ENCODE assay signal across 1 cellular context in the genomic region with DNA sequence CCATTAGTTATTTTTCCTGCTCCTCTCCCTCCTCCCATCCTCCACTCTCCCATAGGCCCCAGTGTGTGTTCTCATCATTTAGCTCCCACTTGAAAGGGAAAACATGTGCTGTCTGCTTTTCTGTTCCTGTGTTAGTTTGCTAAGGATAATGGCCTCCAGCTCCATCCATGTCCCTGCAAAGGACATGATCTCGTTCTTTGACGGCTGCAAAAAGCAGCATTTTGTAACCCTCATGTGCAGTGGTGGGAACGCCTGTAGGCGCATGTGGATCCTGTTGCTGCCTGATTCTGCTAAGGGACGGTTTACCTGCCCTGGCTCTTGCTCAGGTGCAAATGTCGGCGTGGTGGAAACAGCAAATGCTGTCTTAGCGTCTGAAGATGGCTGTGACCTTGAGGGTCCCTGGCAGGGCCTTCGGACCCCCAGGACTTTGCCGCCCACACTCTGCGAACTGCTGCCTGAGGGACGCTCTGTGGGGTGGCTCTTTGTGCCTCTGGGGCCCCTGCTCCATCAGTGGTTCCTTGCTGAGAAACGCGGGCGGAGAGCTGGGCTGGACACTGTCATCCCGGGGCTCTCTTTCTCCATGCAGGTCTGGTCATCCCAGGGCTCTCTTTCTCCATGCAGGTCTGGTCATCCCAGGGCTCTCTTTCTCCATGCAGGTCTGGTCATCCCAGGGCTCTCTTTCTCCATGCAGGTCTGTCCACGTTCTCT.
TF ChIP-seq lines count a peak whose summit lies in the region.

No MANE protein-coding gene starts in this region.

TF ChIP-seq in HepG2, 621 proteins besides CTCF, POLR2A, EP300 and RAD21:
- TF ChIP-seq, protein P1, sequence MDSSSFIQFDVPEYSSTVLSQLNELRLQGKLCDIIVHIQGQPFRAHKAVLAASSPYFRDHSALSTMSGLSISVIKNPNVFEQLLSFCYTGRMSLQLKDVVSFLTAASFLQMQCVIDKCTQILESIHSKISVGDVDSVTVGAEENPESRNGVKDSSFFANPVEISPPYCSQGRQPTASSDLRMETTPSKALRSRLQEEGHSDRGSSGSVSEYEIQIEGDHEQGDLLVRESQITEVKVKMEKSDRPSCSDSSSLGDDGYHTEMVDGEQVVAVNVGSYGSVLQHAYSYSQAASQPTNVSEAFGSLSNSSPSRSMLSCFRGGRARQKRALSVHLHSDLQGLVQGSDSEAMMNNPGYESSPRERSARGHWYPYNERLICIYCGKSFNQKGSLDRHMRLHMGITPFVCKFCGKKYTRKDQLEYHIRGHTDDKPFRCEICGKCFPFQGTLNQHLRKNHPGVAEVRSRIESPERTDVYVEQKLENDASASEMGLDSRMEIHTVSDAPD (CRISPR knock-in tag; IDR thresholded peaks at IDR 0.05), result no peak
- TF ChIP-seq ZNF652 (CRISPR knock-in tag; IDR thresholded peaks at IDR 0.05; ENCODE audit: borderline replicate concordance, low read depth) (no peak), KMT2B (CRISPR knock-in tag; IDR thresholded peaks at IDR 0.05) (no peak), ZFP36L2 (CRISPR knock-in tag; IDR thresholded peaks at IDR 0.05) (no peak), ATAD3A (CRISPR knock-in tag; IDR thresholded peaks at IDR 0.05) (no peak), RFX1 (IDR thresholded peaks at IDR 0.05) (no peak), ZNF383 (CRISPR knock-in tag; IDR thresholded peaks at IDR 0.05; ENCODE audit: borderline replicate concordance) (no peak), NFYC (CRISPR knock-in tag; IDR thresholded peaks at IDR 0.05) (peak; percentile 38; the same call in 1 of the 2 replicates), ZSCAN22 (CRISPR knock-in tag; IDR thresholded peaks at IDR 0.05) (no peak), KAT8 (CRISPR knock-in tag; IDR thresholded peaks at IDR 0.05) (peak; percentile 71), ZNF430 (CRISPR knock-in tag; IDR thresholded peaks at IDR 0.05) (no peak), PHF20 (CRISPR knock-in tag; IDR thresholded peaks at IDR 0.05) (peak; percentile 58), RAD51 (IDR thresholded peaks at IDR 0.05; ENCODE audit: borderline replicate concordance) (no peak), NFYB (CRISPR knock-in tag; IDR thresholded peaks at IDR 0.05) (0 out of 2 replicates have a peak, but pooled peaks have one; percentile 40), THAP11 (CRISPR knock-in tag; IDR thresholded peaks at IDR 0.05) (peak; percentile 62), GABPB1 (CRISPR knock-in tag; IDR thresholded peaks at IDR 0.05) (peak; percentile 44; the same call in 1 of the 2 replicates), MIER3 (CRISPR knock-in tag; IDR thresholded peaks at IDR 0.05; ENCODE audit: borderline replicate concordance) (no peak), GABPA (IDR thresholded peaks at IDR 0.05; ENCODE audit: low read depth, low read length) (no peak), GABPA (CRISPR knock-in tag; IDR thresholded peaks at IDR 0.05; ENCODE audit: low read depth) (peak; percentile 78), RELA (CRISPR knock-in tag; IDR thresholded peaks at IDR 0.05) (no peak), ZNF292 (CRISPR knock-in tag; IDR thresholded peaks at IDR 0.05; ENCODE audit: borderline replicate concordance, low read depth) (no peak), NCOA5 (CRISPR knock-in tag; IDR thresholded peaks at IDR 0.05) (no peak), GATAD1 (CRISPR knock-in tag; IDR thresholded peaks at IDR 0.05) (peak; percentile 72)
- TF ChIP-seq, protein P2, sequence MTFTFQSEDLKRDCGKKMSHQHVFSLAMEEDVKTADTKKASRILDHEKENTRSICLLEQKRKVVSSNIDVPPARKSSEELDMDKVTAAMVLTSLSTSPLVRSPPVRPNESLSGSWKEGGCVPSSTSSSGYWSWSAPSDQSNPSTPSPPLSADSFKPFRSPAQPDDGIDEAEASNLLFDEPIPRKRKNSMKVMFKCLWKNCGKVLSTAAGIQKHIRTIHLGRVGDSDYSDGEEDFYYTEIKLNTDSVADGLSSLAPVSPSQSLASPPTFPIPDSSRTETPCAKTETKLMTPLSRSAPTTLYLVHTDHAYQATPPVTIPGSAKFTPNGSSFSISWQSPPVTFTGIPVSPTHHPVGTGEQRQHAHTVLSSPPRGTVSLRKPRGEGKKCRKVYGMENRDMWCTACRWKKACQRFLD (CRISPR knock-in tag; IDR thresholded peaks at IDR 0.05; ENCODE audit: borderline replicate concordance), result no peak
- TF ChIP-seq, protein P3, sequence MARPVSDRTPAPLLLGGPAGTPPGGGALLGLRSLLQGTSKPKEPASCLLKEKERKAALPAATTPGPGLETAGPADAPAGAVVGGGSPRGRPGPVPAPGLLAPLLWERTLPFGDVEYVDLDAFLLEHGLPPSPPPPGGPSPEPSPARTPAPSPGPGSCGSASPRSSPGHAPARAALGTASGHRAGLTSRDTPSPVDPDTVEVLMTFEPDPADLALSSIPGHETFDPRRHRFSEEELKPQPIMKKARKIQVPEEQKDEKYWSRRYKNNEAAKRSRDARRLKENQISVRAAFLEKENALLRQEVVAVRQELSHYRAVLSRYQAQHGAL (CRISPR knock-in tag; IDR thresholded peaks at IDR 0.05; ENCODE audit: not compliant biosample characterization), result no peak
